13 cellular contexts compared by ENCODE assay signal in genomic region chr1:19080715-19081114, GRCh38.
DNase-seq lines count a peak whose midpoint lies in the region; ATAC-seq and TF ChIP-seq lines count a peak whose summit lies in the region.
"Had no signal": no experiment of that assay in that cellular context is flagged by ENCODE, and none has a peak within 500 bp of the region (broad histone marks: within the 10 kb centered on the region; RNA-seq: fewer than 3 reads in every experiment).

No MANE protein-coding gene starts in this region.

- no peak for TF ChIP-seq CTCF in fibroblast of pulmonary artery (IDR thresholded peaks at IDR 0.05; ENCODE audit: low read length, missing control alignments)

- no peak overlapping the region for H3K4me3 ChIP-seq in fibroblast of pulmonary artery (replicated peaks; ENCODE audit: low read depth, low read length)

- DNase-seq in AG20443 (ENCODE audit: low spot score) (peak; percentile 53), RPMI7951 (ENCODE audit: low read depth) (peak; percentile 47), fibroblast of pulmonary artery (ENCODE audit: low read depth) (peak; percentile 32), renal cortical epithelial cell (ENCODE audit: low read depth) (peak; percentile 74), cerebellar cortex (ENCODE audit: low spot score) (no peak), dermis blood vessel endothelial cell (no peak), SHP77 (lab: John Stamatoyannopoulos, UW) (no peak)
- DNase-seq: amniotic stem cell; GOT3; naive thymus-derived CD4-positive, alpha-beta T cell; NCI-H526 treated with DMSO at 0.1 percent for 48 hours; WERI-Rb-1 had no signal

- no peak for ATAC-seq in HG02884 (IDR thresholded peaks at IDR 0.05; ENCODE audit: unreplicated experiment)

Comparison
In these comparisons a context has a peak if more than half of its experiments do, and no peak if none do; other contexts are left out.
1. DNase-seq: peak in AG20443 (single experiment), RPMI7951 (single experiment), fibroblast of pulmonary artery (single experiment) and renal cortical epithelial cell (single experiment); none in cerebellar cortex (single experiment), dermis blood vessel endothelial cell (single experiment) and SHP77 (0 of 2).